Comparison of ENCODE assay signal across 9 cellular contexts in genomic region chr19:33052352-33052972, GRCh38. TPM values are rescaled to one million over a fixed set of nuclear protein-coding genes. Genes with fewer than 3 reads are reported as not detected.
DNase-seq lines count a peak whose midpoint lies in the region; ATAC-seq and TF ChIP-seq lines count a peak whose summit lies in the region.
"Had no signal": no experiment of that assay in that cellular context is flagged by ENCODE, and none has a peak within 500 bp of the region (broad histone marks: within the 10 kb centered on the region; RNA-seq: fewer than 3 reads in every experiment).

No MANE protein-coding gene starts in this region.

- H3K9me3 ChIP-seq in GM23248 (ENCODE audit: low read depth): no peaks in the 10 kb centered on the region
- H3K9me3 ChIP-seq in fibroblast of lung (ENCODE audit: control insufficient read depth, insufficient read depth, low read depth, low read length): no peaks in the 10 kb centered on the region

- no peak overlapping the region for H3K27ac ChIP-seq in GM23248
- no peak overlapping the region for H3K27ac ChIP-seq in fibroblast of lung (ENCODE audit: insufficient read depth, low read length)

- H3K9me2 ChIP-seq in GM23248 (ENCODE audit: insufficient read depth): no peaks in the 10 kb centered on the region

- in situ Hi-C loops in GM23248 (cut with MboI): no loop called here

- H3K9ac ChIP-seq in GM23248 (no peak overlapping the region), fibroblast of lung (ENCODE audit: insufficient read depth, low read length) (no peak overlapping the region)

- H3K27me3 ChIP-seq in GM23248 (replicated peaks; ENCODE audit: insufficient read depth): no peaks in the 10 kb centered on the region
- no peaks in the 10 kb centered on the region for H3K27me3 ChIP-seq in fibroblast of lung (ENCODE audit: control insufficient read depth, insufficient read depth, low read length)

- H3K4me1 ChIP-seq in GM23248 (ENCODE audit: insufficient read depth) (0 out of 2 replicates have a peak, but pooled peaks cover 11% of the 10 kb centered on the region), fibroblast of lung (ENCODE audit: control insufficient read depth, extremely low read depth, insufficient read depth, low read length) (no peaks in the 10 kb centered on the region)

- H3F3A ChIP-seq in GM23248 (ENCODE audit: insufficient read depth): no peaks in the 10 kb centered on the region

- DNase-seq in GM23248 (peak; percentile 69), NCI-H2196 (lab: John Stamatoyannopoulos, UW; ENCODE audit: unreplicated experiment) (peak; percentile 58), fibroblast of lung (ENCODE audit: low read depth in 2 of 2) (peak; percentile 27 to 56), omental fat pad (ENCODE audit: low spot score) (no peak), SK-N-DZ (ENCODE audit: low spot score) (no peak), T-helper 2 cell (no peak), NCI-H2227 treated with DMSO at 0.1 percent for 48 hours (lab: John Stamatoyannopoulos, UW) (no peak)
- DNase-seq: stimulated activated CD4-positive, alpha-beta T cell treated with anti-CD3 and anti-CD28 coated beads, Interleukin-2, amount 100 ng/mL, for 24 hours had no signal

- WGBS in GM23248 (ENCODE audit: low coverage in 1 of 2, low lambda C conversion rate in 2 of 2, missing lambda C conversion rate in 2 of 2), 2 experiments: 61 to 62% methylated on average over 8 of the region's 8 CpGs

- H4K20me1 ChIP-seq in GM23248 (ENCODE audit: insufficient read depth): no peaks in the 10 kb centered on the region
- H4K20me1 ChIP-seq in fibroblast of lung (ENCODE audit: control insufficient read depth, extremely low read depth, insufficient read depth, low read length): no peaks in the 10 kb centered on the region

- H3K79me2 ChIP-seq in GM23248 (ENCODE audit: insufficient read depth) (no peaks in the 10 kb centered on the region), fibroblast of lung (ENCODE audit: control insufficient read depth, insufficient read depth, low read length) (no peaks in the 10 kb centered on the region)

- H2AFZ ChIP-seq in GM23248 (no peak overlapping the region), fibroblast of lung (ENCODE audit: low read length) (no peak overlapping the region)

- H3K4me2 ChIP-seq in GM23248 (ENCODE audit: unreplicated experiment): no peak overlapping the region
- H3K4me2 ChIP-seq in fibroblast of lung (ENCODE audit: extremely low read depth, insufficient read depth, low read length): peak overlapping the region; percentile 13

- H3K4me3 ChIP-seq in GM23248: no peak overlapping the region
- H3K4me3 ChIP-seq in fibroblast of lung (replicated peaks in 1 of 4; ENCODE audit: control extremely low read depth in 1 of 4, insufficient read depth in 1 of 4, low read depth in 3 of 4, low read length in 4 of 4): no peak overlapping the region

- H3K36me3 ChIP-seq in GM23248 (ENCODE audit: low read depth) (no peaks in the 10 kb centered on the region), fibroblast of lung (ENCODE audit: control insufficient read depth, insufficient read depth, low read length) (no peaks in the 10 kb centered on the region)

- peak; percentile 68 for ATAC-seq in omental fat pad (ENCODE audit: low FRiP score)
- ATAC-seq in esophagus mucosa: no peak

- no peak for TF ChIP-seq CTCF in fibroblast of lung (conservative IDR thresholded peaks at IDR 0.05 in 1 of 2, IDR thresholded peaks at IDR 0.05 in 1 of 2; ENCODE audit: low read depth in 1 of 2, low read length in 2 of 2)
- no peak for TF ChIP-seq CTCF in omental fat pad (IDR thresholded peaks at IDR 0.05)

RNA-seq across cellular contexts. Expression of gene RHPN2, which starts 12.2 kb away (rescaled TPM):
- total RNA-seq in GM23248 (2014; rRNA removed; shearing (Covaris generic)): 1.3 and 4.8 TPM in 2 replicates
- polyA plus RNA-seq in GM23248 (2016; fragmentation: Nextera tagmentation; extraction: Ambion mirVana) (1.5 and 1.9 TPM in 2 replicates), fibroblast of lung (3.8 and 5.7 TPM in 2 replicates)
- total RNA-seq in fibroblast of lung (1.5 and 3.3 TPM in 2 replicates), omental fat pad (10 to 100 TPM in 2 of 4 donors, 1 to 10 TPM in 2; 5.7 to 24.0 (median 14.1) TPM), esophagus mucosa (0.84 TPM)
- polyA plus RNA-seq in fibroblast of lung (2012): 2.8 and 4.8 TPM in 2 replicates
- polyA minus RNA-seq in fibroblast of lung (ENCODE audit: low replicate concordance): 2.6 and 3.4 TPM in 2 replicates
- 4.9 and 8.2 TPM in 2 replicates for polyA plus RNA-seq in SK-N-DZ (2014; cell fraction: cytosol; rRNA removed)
- 1.6 and 5.5 TPM in 2 replicates for polyA plus RNA-seq in SK-N-DZ (2014; cell fraction: nucleus; rRNA removed)

RNA-seq across cellular contexts. Expression of gene GPATCH1, which starts 28.5 kb away (rescaled TPM):
- 3.8 and 5.1 TPM in 2 replicates for total RNA-seq in GM23248 (2014; rRNA removed; shearing (Covaris generic))
- 6.3 and 6.5 TPM in 2 replicates for polyA plus RNA-seq in GM23248 (2016; fragmentation: Nextera tagmentation; extraction: Ambion mirVana)
- 6.3 and 8.0 TPM in 2 replicates for total RNA-seq in fibroblast of lung
- polyA plus RNA-seq in fibroblast of lung: 5.4 and 5.6 TPM in 2 replicates
- 4.1 and 4.7 TPM in 2 replicates for polyA plus RNA-seq in fibroblast of lung (2012)
- polyA minus RNA-seq in fibroblast of lung (ENCODE audit: low replicate concordance): 1.1 and 9.9 TPM in 2 replicates
- total RNA-seq in omental fat pad: 1 to 10 TPM; 4.5 to 7.6 (median 5.5) TPM
- polyA plus RNA-seq in SK-N-DZ (2014; cell fraction: cytosol; rRNA removed): 4.6 and 7.1 TPM in 2 replicates
- polyA plus RNA-seq in SK-N-DZ (2014; cell fraction: nucleus; rRNA removed): 6.8 and 11.1 TPM in 2 replicates
- total RNA-seq in esophagus mucosa: 3.9 TPM

Comparison
In these comparisons a context has a peak if more than half of its experiments do, and no peak if none do; other contexts are left out.
1. DNase-seq: peak in GM23248 (single experiment), NCI-H2196 (single experiment) and fibroblast of lung (2 of 2); none in omental fat pad (single experiment), SK-N-DZ (single experiment), T-helper 2 cell (0 of 5) and NCI-H2227 treated with DMSO at 0.1 percent for 48 hours (single experiment).